ENCODE assay signal across 8 cellular contexts in the genomic region with DNA sequence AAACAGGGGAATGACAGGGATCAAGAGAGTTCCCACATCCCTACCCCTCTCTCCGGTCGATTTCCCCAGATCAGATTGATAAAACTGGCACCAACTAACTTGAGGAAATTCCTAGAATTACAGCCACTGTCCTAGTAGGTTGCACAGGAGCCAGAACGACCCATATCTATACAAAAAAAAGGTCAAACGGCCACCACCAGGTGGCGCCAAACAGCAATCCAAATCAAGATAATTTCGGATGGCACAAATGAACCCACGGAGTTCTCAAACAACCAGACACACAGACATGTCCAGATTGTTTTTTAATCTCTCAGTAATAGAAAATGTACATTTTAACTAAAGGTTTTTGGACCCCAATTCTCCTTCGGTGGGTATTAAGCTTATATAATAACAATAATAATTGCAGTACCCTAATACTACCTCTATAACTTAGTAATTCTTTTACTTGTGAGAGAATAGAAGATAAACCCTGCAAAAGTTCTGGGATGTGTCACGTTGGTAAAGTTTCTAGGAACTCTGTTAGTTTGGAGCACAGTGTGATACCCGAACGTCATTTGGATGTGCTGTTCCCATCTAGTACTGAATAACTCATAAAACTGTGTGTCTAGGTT.
DNase-seq lines count a peak whose midpoint lies in the region; ATAC-seq and TF ChIP-seq lines count a peak whose summit lies in the region.

No MANE protein-coding gene starts in this region.

- H3K4me1 ChIP-seq in SJCRH30: no peaks in the 10 kb centered on the region

- H3K36me3 ChIP-seq in SJCRH30: no peaks in the 10 kb centered on the region

- no TSS peak for BruUV-seq in Calu3 (replicated peaks; lab: Mats Ljungman, UMichigan)

- H3K4me3 ChIP-seq in HL-60 (replicated peaks; ENCODE audit: insufficient read depth, low read length): no peak overlapping the region
- no peak overlapping the region for H3K4me3 ChIP-seq in SJCRH30

- H3K36me3 Mint-ChIP-seq in Calu3 (ENCODE audit: insufficient read depth, unreplicated experiment): no peaks in the 10 kb centered on the region
- H3K36me3 Mint-ChIP-seq in activated naive CD8-positive, alpha-beta T cell treated with anti-CD3 and anti-CD28 coated beads for 36 hours: no peaks in the 10 kb centered on the region

- no peak overlapping the region for H3K4me3 Mint-ChIP-seq in Calu3 (ENCODE audit: low read depth, unreplicated experiment)
- no peak overlapping the region for H3K4me3 Mint-ChIP-seq in activated naive CD8-positive, alpha-beta T cell treated with anti-CD3 and anti-CD28 coated beads for 36 hours

- H3K9me3 ChIP-seq in SJCRH30 (replicated peaks): no peaks in the 10 kb centered on the region

- H3K27ac ChIP-seq in HL-60 (replicated peaks) (no peak overlapping the region), SJCRH30 (no peak overlapping the region)

- no peak for TF ChIP-seq CTCF in Calu3 (IDR thresholded peaks at IDR 0.05; ENCODE audit: unreplicated experiment)
- TF ChIP-seq CTCF in HL-60 (IDR thresholded peaks at IDR 0.05; ENCODE audit: insufficient read depth, low read length): peak; percentile 49

- DNase-seq in Calu3 (peak; percentile 61), HL-60 (ENCODE audit: low read depth in 1 of 2, low spot score in 1 of 2) (peak; percentile 14 to 43), SJCRH30 (peak; percentile 48 to 80), left cardiac atrium (peak; percentile 64), renal cortical epithelial cell (ENCODE audit: low read depth) (peak; percentile 44)
- DNase-seq in activated naive CD8-positive, alpha-beta T cell treated with anti-CD3 and anti-CD28 coated beads for 36 hours: peak; percentile 48

- H3K27me3 ChIP-seq in HL-60 (ENCODE audit: insufficient read depth, poor library complexity, severe bottlenecking) (no peaks in the 10 kb centered on the region), SJCRH30 (no peaks in the 10 kb centered on the region)

- peaks cover 16% of the 10 kb centered on the region for H3K4me1 Mint-ChIP-seq in Calu3 (ENCODE audit: low read depth, unreplicated experiment)
- H3K4me1 Mint-ChIP-seq in activated naive CD8-positive, alpha-beta T cell treated with anti-CD3 and anti-CD28 coated beads for 36 hours: no peaks in the 10 kb centered on the region

- no peak overlapping the region for H3K27ac Mint-ChIP-seq in Calu3 (ENCODE audit: unreplicated experiment)
- H3K27ac Mint-ChIP-seq in activated naive CD8-positive, alpha-beta T cell treated with anti-CD3 and anti-CD28 coated beads for 36 hours: no peak overlapping the region

- no peaks in the 10 kb centered on the region for H3K9me3 Mint-ChIP-seq in Calu3 (ENCODE audit: low read depth, unreplicated experiment)
- no peaks in the 10 kb centered on the region for H3K9me3 Mint-ChIP-seq in activated naive CD8-positive, alpha-beta T cell treated with anti-CD3 and anti-CD28 coated beads for 36 hours

- H3K27me3 Mint-ChIP-seq in Calu3 (ENCODE audit: unreplicated experiment): no peaks in the 10 kb centered on the region
- H3K27me3 Mint-ChIP-seq in activated naive CD8-positive, alpha-beta T cell treated with anti-CD3 and anti-CD28 coated beads for 36 hours: peaks cover 3% of the 10 kb centered on the region

- intact Hi-C loops in Calu3 (cut with micrococcal nuclease; ENCODE audit: unreplicated experiment) (loop anchor here (1.0 to 5.0 kb wide), 4 partner anchors 211 to 1055 kb away; partner anchors contain the start of gene SPOCK3), left cardiac atrium (cut with DNase I) (loop anchor here (2.0 to 5.0 kb wide), 4 partner anchors 269 to 1126 kb away; no protein-coding TSS in a partner anchor)

- CTCF ChIA-PET in Calu3 (lab: Charles Lee): no interaction called here

- ATAC-seq in GM19351 (IDR thresholded peaks at IDR 0.05; ENCODE audit: unreplicated experiment) (peak; percentile 68), left cardiac atrium (peak; percentile 19 to 70), HG02588 (IDR thresholded peaks at IDR 0.05; ENCODE audit: unreplicated experiment) (no peak)
